Comparison of ENCODE assay signal across 14 cellular contexts in genomic region chr22:24593810-24594568, GRCh38. TPM values are rescaled to one million over a fixed set of nuclear protein-coding genes. Genes with fewer than 3 reads are reported as not detected.
DNase-seq lines count a peak whose midpoint lies in the region; ATAC-seq and TF ChIP-seq lines count a peak whose summit lies in the region.
"Had no signal": no experiment of that assay in that cellular context is flagged by ENCODE, and none has a peak within 500 bp of the region (broad histone marks: within the 10 kb centered on the region; RNA-seq: fewer than 3 reads in every experiment).

No MANE protein-coding gene starts in this region.

- H3K79me2 ChIP-seq in KMS-11 (ENCODE audit: insufficient read depth, low read depth) (no peaks in the 10 kb centered on the region), osteoblast (ENCODE audit: insufficient read depth, low read length) (no peaks in the 10 kb centered on the region), PC-3 (ENCODE audit: low read length) (no peaks in the 10 kb centered on the region)

- intact Hi-C loops in CD4-positive, alpha-beta memory T cell (cut with micrococcal nuclease): no loop called here
- intact Hi-C loops in PC-3 (cut with micrococcal nuclease): no loop called here

- no peaks in the 10 kb centered on the region for H3K36me3 Mint-ChIP-seq in CD4-positive, alpha-beta memory T cell
- H3K36me3 Mint-ChIP-seq in T-helper 17 cell (ENCODE audit: low read depth): no peaks in the 10 kb centered on the region

- H3K9me2 ChIP-seq in PC-3 (replicated peaks; ENCODE audit: low read length): no peaks in the 10 kb centered on the region

- POLR2A ChIA-PET in CD4-positive, alpha-beta memory T cell (lab: Charles Lee; ENCODE audit: partially characterized antibody): no interaction called here
- POLR2A ChIA-PET in PC-3 (lab: Charles Lee; ENCODE audit: unreplicated experiment): interaction anchor here (0.7 kb wide), 1 partner anchor 112 kb away, joined by 3 read pairs; no protein-coding TSS in a partner anchor

- H3K27ac ChIP-seq in CD4-positive, alpha-beta memory T cell (ENCODE audit: low read depth, low read length): no peak overlapping the region
- H3K27ac ChIP-seq in KMS-11 (no peak overlapping the region), osteoblast (ENCODE audit: low read depth, low read length) (no peak overlapping the region), PC-3 (ENCODE audit: low read length) (no peak overlapping the region)
- H3K27ac ChIP-seq: HL-60 had no signal

- DNase-seq in CD4-positive, alpha-beta memory T cell: no peak
- DNase-seq in osteoblast (ENCODE audit: insufficient read length, low spot score, missing footprints): peak; percentile 81
- DNase-seq in T-helper 17 cell: no peak
- DNase-seq in midbrain (lab: John Stamatoyannopoulos, UW): no peak
- DNase-seq in PC-3: no peak
- DNase-seq: activated CD4-positive, alpha-beta T cell treated with anti-CD3 and anti-CD28 coated beads, Interleukin-2, amount 50 U/mL, for 48 hours; NCI-H2029 treated with DMSO at 0.1 percent for 48 hours; stimulated activated CD4-positive, alpha-beta T cell treated with anti-CD3 and anti-CD28 coated beads, Interleukin-2, amount 100 ng/mL, for 24 hours; trophoblast cell had no signal

- H3K27me3 Mint-ChIP-seq in CD4-positive, alpha-beta memory T cell: no peaks in the 10 kb centered on the region
- no peaks in the 10 kb centered on the region for H3K27me3 Mint-ChIP-seq in T-helper 17 cell

- H4K20me1 ChIP-seq in KMS-11 (ENCODE audit: insufficient read depth) (no peaks in the 10 kb centered on the region), osteoblast (ENCODE audit: insufficient read depth, low read length) (no peaks in the 10 kb centered on the region), PC-3 (ENCODE audit: low read length) (no peaks in the 10 kb centered on the region)

- H3K9me3 ChIP-seq in CD4-positive, alpha-beta memory T cell (ENCODE audit: control insufficient read depth in 1 of 2, low read length in 2 of 2): no peaks in the 10 kb centered on the region
- H3K9me3 ChIP-seq in osteoblast (ENCODE audit: low read depth, low read length): no peaks in the 10 kb centered on the region
- H3K9me3 ChIP-seq in T-helper 17 cell (ENCODE audit: control insufficient read depth, low read length, poor library complexity, severe bottlenecking): no peaks in the 10 kb centered on the region
- no peaks in the 10 kb centered on the region for H3K9me3 ChIP-seq in PC-3 (ENCODE audit: low read length)

- no peak for TF ChIP-seq CTCF in KMS-11 (conservative IDR thresholded peaks at IDR 0.05; ENCODE audit: low read depth, low read length)
- no peak for TF ChIP-seq CTCF in osteoblast (IDR thresholded peaks at IDR 0.05; ENCODE audit: extremely low read depth, low read depth, low read length)
- no peak for TF ChIP-seq CTCF in PC-3 (conservative IDR thresholded peaks at IDR 0.05; ENCODE audit: low read depth, low read length)

- peaks cover 0 to 6% (median 2%) of the 10 kb centered on the region in 4 donors for H3K4me1 Mint-ChIP-seq in CD4-positive, alpha-beta memory T cell
- H3K4me1 Mint-ChIP-seq in T-helper 17 cell: peaks cover 5% of the 10 kb centered on the region

- H3K9ac ChIP-seq in KMS-11 (no peak overlapping the region), PC-3 (ENCODE audit: low read length) (no peak overlapping the region)

- peak overlapping the region in 5 of 8 donors; percentile 10 to 59 (median 29) for H3K4me3 Mint-ChIP-seq in CD4-positive, alpha-beta memory T cell
- no peak overlapping the region for H3K4me3 Mint-ChIP-seq in T-helper 17 cell

- H3K9me3 Mint-ChIP-seq in CD4-positive, alpha-beta memory T cell: no peaks in the 10 kb centered on the region
- H3K9me3 Mint-ChIP-seq: H9 had no signal

- BruUV-seq in PC-3 (replicated peaks; lab: Mats Ljungman, UMichigan): no TSS peak

- no peak overlapping the region for H3K4me3 ChIP-seq in CD4-positive, alpha-beta memory T cell (ENCODE audit: low read length in 2 of 2)
- H3K4me3 ChIP-seq in KMS-11 (IDR thresholded peaks at IDR 0.05; ENCODE audit: insufficient read depth, low read depth, low read length) (no peak overlapping the region), osteoblast (ENCODE audit: insufficient read depth, low read length) (no peak overlapping the region), PC-3 (ENCODE audit: low read length) (no peak overlapping the region)

- no peaks in the 10 kb centered on the region for H3K36me3 ChIP-seq in CD4-positive, alpha-beta memory T cell (ENCODE audit: insufficient read depth, low read length)
- H3K36me3 ChIP-seq in KMS-11 (ENCODE audit: insufficient read depth) (no peaks in the 10 kb centered on the region), osteoblast (ENCODE audit: insufficient read depth, low read length) (no peaks in the 10 kb centered on the region), PC-3 (ENCODE audit: low read depth, low read length) (no peaks in the 10 kb centered on the region)

- no peak overlapping the region for H3K27ac Mint-ChIP-seq in CD4-positive, alpha-beta memory T cell
- H3K27ac Mint-ChIP-seq in T-helper 17 cell: no peak overlapping the region

- ATAC-seq in esophagus mucosa: peak; percentile 63
- ATAC-seq in T-helper 17 cell: no peak
- ATAC-seq in PC-3: no peak
- no peak for ATAC-seq in GM18907 (IDR thresholded peaks at IDR 0.05; ENCODE audit: unreplicated experiment)

- H3K4me2 ChIP-seq in KMS-11 (peak overlapping the region; percentile 75; the same call in 1 of the 2 replicates), osteoblast (ENCODE audit: insufficient read depth, low read length) (no peak overlapping the region), PC-3 (ENCODE audit: low read length) (no peak overlapping the region)

- H3F3A ChIP-seq in PC-3 (ENCODE audit: low read length, unreplicated experiment): no peaks in the 10 kb centered on the region

- H3K4me1 ChIP-seq in CD4-positive, alpha-beta memory T cell (ENCODE audit: insufficient read depth, low read length): peaks cover 4% of the 10 kb centered on the region
- H3K4me1 ChIP-seq in KMS-11 (ENCODE audit: low read depth, poor library complexity, severe bottlenecking): peaks cover 19% of the 10 kb centered on the region
- peaks cover 7% of the 10 kb centered on the region for H3K4me1 ChIP-seq in osteoblast (ENCODE audit: insufficient read depth, low read length)
- no peaks in the 10 kb centered on the region for H3K4me1 ChIP-seq in PC-3 (ENCODE audit: insufficient read depth, low read length)

- CTCF ChIA-PET in CD4-positive, alpha-beta memory T cell (lab: Charles Lee; ENCODE audit: partially characterized antibody): no interaction called here
- CTCF ChIA-PET in PC-3 (lab: Charles Lee): no interaction called here

- no peak overlapping the region; the same call in 1 of the 2 replicates for H2AFZ ChIP-seq in KMS-11 (ENCODE audit: low read depth)
- no peak overlapping the region for H2AFZ ChIP-seq in osteoblast (ENCODE audit: low read length)
- H2AFZ ChIP-seq in PC-3 (ENCODE audit: low read length): no peak overlapping the region

- no peaks in the 10 kb centered on the region for H3K27me3 ChIP-seq in CD4-positive, alpha-beta memory T cell (ENCODE audit: insufficient read depth, low read length)
- no peaks in the 10 kb centered on the region for H3K27me3 ChIP-seq in KMS-11 (ENCODE audit: insufficient read depth, low read depth)
- H3K27me3 ChIP-seq in osteoblast (ENCODE audit: insufficient read depth, low read length): no peaks in the 10 kb centered on the region
- H3K27me3 ChIP-seq in PC-3 (ENCODE audit: low read length): no peaks in the 10 kb centered on the region

RNA-seq across cellular contexts. Expression of gene LRRC75B, which starts 1.1 kb away (rescaled TPM):
- total RNA-seq in CD4-positive, alpha-beta memory T cell: under 1 TPM in 1 of 2 experiments, not detected in 1; 0.19 TPM
- polyA plus RNA-seq in CD4-positive, alpha-beta memory T cell: under 1 TPM in 1 of 2 donors, not detected in 1; 0.40 TPM
- total RNA-seq in esophagus mucosa (5.0 TPM), osteoblast (5.1 and 8.5 TPM in 2 replicates), T-helper 17 cell (under 1 TPM in 1 of 2 donors, not detected in 1; 0.40 TPM), PC-3 (2014; rRNA removed) (4.5 and 7.7 TPM in 2 replicates)

RNA-seq across cellular contexts. Expression of gene GGT1, which starts 9.0 kb away (rescaled TPM):
- total RNA-seq in CD4-positive, alpha-beta memory T cell: 10 to 100 TPM; 27.1 to 28.3 TPM
- polyA plus RNA-seq in CD4-positive, alpha-beta memory T cell: 10 to 100 TPM; 11.9 to 18.1 TPM
- total RNA-seq in esophagus mucosa: 2.9 TPM
- total RNA-seq in osteoblast: 0.36 and 0.59 TPM in 2 replicates
- total RNA-seq in T-helper 17 cell: 10 to 100 TPM; 20.1 to 54.3 TPM
- 2.2 and 3.7 TPM in 2 replicates for total RNA-seq in PC-3 (2014; rRNA removed)

RNA-seq across cellular contexts. Expression of gene SNRPD3, which starts 38.2 kb away (rescaled TPM):
- 10 to 100 TPM; 77.6 to 85.0 TPM for total RNA-seq in CD4-positive, alpha-beta memory T cell
- polyA plus RNA-seq in CD4-positive, alpha-beta memory T cell: 100 to 1,000 TPM in 1 of 2 donors, 10 to 100 TPM in 1; 62.6 to 102 TPM
- total RNA-seq in esophagus mucosa (72.7 TPM), osteoblast (51.9 and 57.5 TPM in 2 replicates), T-helper 17 cell (10 to 100 TPM; 35.2 to 41.2 TPM), PC-3 (2014; rRNA removed) (175 and 270 TPM in 2 replicates)

RNA-seq across cellular contexts. Expression of gene GUCD1, which starts 39.1 kb away (rescaled TPM):
- 10 to 100 TPM; 65.0 to 65.5 TPM for total RNA-seq in CD4-positive, alpha-beta memory T cell
- 10 to 100 TPM; 44.2 to 47.3 TPM for polyA plus RNA-seq in CD4-positive, alpha-beta memory T cell
- total RNA-seq in esophagus mucosa (50.1 TPM), osteoblast (146 and 155 TPM in 2 replicates), T-helper 17 cell (10 to 100 TPM; 58.4 to 96.3 TPM), PC-3 (2014; rRNA removed) (63.5 and 65.8 TPM in 2 replicates)
